ENCODE assay signal across 9 cellular contexts in the genomic region with DNA sequence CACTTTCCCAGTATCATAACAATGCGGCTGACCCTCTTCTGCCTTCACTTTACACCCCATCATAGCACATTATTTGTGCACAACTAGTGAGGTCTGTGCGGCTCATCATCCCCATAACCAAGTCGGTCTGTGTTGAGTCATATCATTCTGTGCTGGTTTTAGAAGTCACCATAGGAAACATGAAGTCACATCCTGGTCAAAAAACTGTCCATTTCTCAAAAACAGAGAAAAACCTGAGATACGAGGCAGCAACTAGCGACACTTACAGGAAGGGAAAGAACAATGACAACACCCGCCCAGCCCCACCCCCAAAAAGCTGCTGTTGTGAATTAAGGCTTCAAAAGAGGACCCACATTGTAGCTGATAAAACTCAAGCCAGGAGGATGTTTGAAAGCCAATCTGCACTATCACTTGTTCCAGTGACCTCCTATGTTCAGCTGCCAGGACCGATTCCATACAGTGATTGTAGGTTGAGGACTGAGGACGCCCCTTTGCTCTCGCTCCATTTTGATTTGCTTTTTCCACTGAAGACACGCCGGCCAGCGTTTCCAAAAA.
DNase-seq lines count a peak whose midpoint lies in the region; ATAC-seq and TF ChIP-seq lines count a peak whose summit lies in the region.
"Had no signal": no experiment of that assay in that cellular context is flagged by ENCODE, and none has a peak within 500 bp of the region (broad histone marks: within the 10 kb centered on the region; RNA-seq: fewer than 3 reads in every experiment).

No MANE protein-coding gene starts in this region.

- no peaks in the 10 kb centered on the region for H3K4me1 ChIP-seq in Peyer's patch
- no peaks in the 10 kb centered on the region for H3K4me1 ChIP-seq in adrenal gland (replicated peaks in 1 of 2)

- TF ChIP-seq POLR2A in GM18505 (IDR thresholded peaks at IDR 0.05; ENCODE audit: borderline replicate concordance, extremely low read depth, insufficient read depth, insufficient read length) = peak; percentile 34
- peak in 1 of 2 donors; percentile 19 for TF ChIP-seq POLR2A in Peyer's patch (IDR thresholded peaks at IDR 0.05)
- no peak for TF ChIP-seq POLR2A in adrenal gland (IDR thresholded peaks at IDR 0.05)

- peak in 1 of 3 donors; percentile 62 for DNase-seq in Peyer's patch
- DNase-seq in central memory CD4-positive, alpha-beta T cell = peak; percentile 74
- peak; percentile 37 for DNase-seq in stimulated activated CD8-positive, alpha-beta memory T cell treated with anti-CD3 and anti-CD28 coated beads, Interleukin-12 subunit alpha, Interleukin-12 subunit beta, amount 100 ng/mL, for 1 hour (ENCODE audit: low read depth)
- DNase-seq in HPDE6-E6E7 (ENCODE audit: extremely low spot score) = no peak
- no peak for DNase-seq in adrenal gland
- no peak for DNase-seq in Kasumi-1 (lab: John Stamatoyannopoulos, UW)

- intact Hi-C loops in adrenal gland (cut with DNase I) = no loop called here

- no peaks in the 10 kb centered on the region for H3K27me3 ChIP-seq in Peyer's patch
- H3K27me3 ChIP-seq in adrenal gland = no peaks in the 10 kb centered on the region

- H3K27ac ChIP-seq in Peyer's patch (peak overlapping the region; percentile 43 to 76 (median 64)), adrenal gland (peak overlapping the region in 2 of 5 donors; percentile 47 to 64)
- H3K27ac ChIP-seq: epithelial cell of prostate had no signal

- H3K4me3 ChIP-seq in Peyer's patch = no peak overlapping the region
- H3K4me3 ChIP-seq in adrenal gland = no peak overlapping the region

- 81 to 89% (median 87%) methylated on average over 12 of the region's 12 CpGs for WGBS in adrenal gland, 4 donors

- H3K36me3 ChIP-seq in Peyer's patch (peaks cover 0 to 49% (median 0%) of the 10 kb centered on the region in 3 donors), adrenal gland (replicated peaks in 1 of 2) (peaks cover 0 to 37% of the 10 kb centered on the region in 2 donors)

- no peak for TF ChIP-seq CTCF in Peyer's patch (IDR thresholded peaks at IDR 0.05)
- no peak for TF ChIP-seq CTCF in adrenal gland (IDR thresholded peaks at IDR 0.05)

- no peaks in the 10 kb centered on the region for H3K9me3 ChIP-seq in Peyer's patch
- H3K9me3 ChIP-seq in adrenal gland (replicated peaks in 1 of 3) = no peaks in the 10 kb centered on the region

- peak; percentile 91 for ATAC-seq in GM18505 (IDR thresholded peaks at IDR 0.05; ENCODE audit: unreplicated experiment)
- peak; percentile 84 for ATAC-seq in GM21737 (IDR thresholded peaks at IDR 0.05; ENCODE audit: unreplicated experiment)

Comparison
In these comparisons a context has a peak if more than half of its experiments do, and no peak if none do; other contexts are left out.
1. DNase-seq: peak in central memory CD4-positive, alpha-beta T cell (single experiment) and stimulated activated CD8-positive, alpha-beta memory T cell treated with anti-CD3 and anti-CD28 coated beads, Interleukin-12 subunit alpha, Interleukin-12 subunit beta, amount 100 ng/mL, for 1 hour (single experiment); none in HPDE6-E6E7 (single experiment), adrenal gland (0 of 7) and Kasumi-1 (0 of 2).